2 cellular contexts compared by ENCODE assay signal in genomic region chr19:41204338-41204737, GRCh38.
TF ChIP-seq lines count a peak whose summit lies in the region.

No MANE protein-coding gene starts in this region.

TF ChIP-seq in A549, 52 proteins besides CTCF, POLR2A, EP300 and RAD21:
- peak; percentile 63; the same call in 1 of the 2 replicates for TF ChIP-seq RFX5 (IDR thresholded peaks at IDR 0.05)
- peak in 1 of 2 experiments; percentile 81; a peak in 2 of 4 replicates for TF ChIP-seq CEBPB (IDR thresholded peaks at IDR 0.05)
- TF ChIP-seq MAX (IDR thresholded peaks at IDR 0.05), result peak; percentile 66; the same call in 1 of the 2 replicates
- TF ChIP-seq ESRRA (IDR thresholded peaks at IDR 0.05; ENCODE audit: borderline replicate concordance, low read length), result peak; percentile 58; the same call in 1 of the 2 replicates
- peak; percentile 99 for TF ChIP-seq SMC3 (IDR thresholded peaks at IDR 0.05)
- TF ChIP-seq KDM5A (IDR thresholded peaks at IDR 0.05), result peak; percentile 56; the same call in 1 of the 2 replicates

TF ChIP-seq in SK-N-SH, 30 proteins besides CTCF, POLR2A, EP300 and RAD21:
- peak; percentile 86 for TF ChIP-seq SMC3 (IDR thresholded peaks at IDR 0.05; ENCODE audit: low read depth, low read length)
